In genomic region chr19:21328402-21328801, GRCh38 we compare ENCODE assay signal across 7 cellular contexts. TPM values are rescaled to one million over a fixed set of nuclear protein-coding genes. Genes with fewer than 3 reads are reported as not detected.
DNase-seq lines count a peak whose midpoint lies in the region; FAIRE-seq and TF ChIP-seq lines count a peak whose summit lies in the region.

No MANE protein-coding gene starts in this region.

- FAIRE-seq in GM19239 (lab: Jason Lieb, UNC): no peak

- no peak for TF ChIP-seq POLR2A in uterus (IDR thresholded peaks at IDR 0.05)

- H3K9me3 ChIP-seq in uterus: peaks cover 0 to 3% of the 10 kb centered on the region in 2 donors

- no peaks in the 10 kb centered on the region for H3K36me3 ChIP-seq in uterus

- intact Hi-C loops in uterus (cut with DNase I; ENCODE audit: low total_unique reads): loop anchor here (2.0 kb wide), 1 partner anchor 30 kb away; the partner anchor contains the start of gene ZNF738

- no peaks in the 10 kb centered on the region for H3K4me1 ChIP-seq in uterus

- H3K4me3 ChIP-seq in uterus: peak overlapping the region; percentile 61 to 91

- no peaks in the 10 kb centered on the region for H3K27me3 ChIP-seq in uterus

- TF ChIP-seq CTCF in uterus (IDR thresholded peaks at IDR 0.05): no peak

- DNase-seq in GM19239 (ENCODE audit: insufficient read length, low spot score) (peak; percentile 1), NCI-H69 (lab: John Stamatoyannopoulos, UW) (peak; percentile 82), cerebellum (ENCODE audit: low spot score) (peak; percentile 17), lung microvascular endothelial cell (ENCODE audit: low read depth in 2 of 2) (peak; percentile 6 to 15), uterus (no peak), A172 (ENCODE audit: low spot score) (no peak)
- no peak for DNase-seq in activated effector memory CD4-positive, alpha-beta T cell treated with Interleukin-2 at 50 U/mL for 16 hours

- H3K27ac ChIP-seq in uterus: peak overlapping the region; percentile 87 to 98

RNA-seq across cellular contexts. Expression of gene ZNF708, which starts 0.8 kb away (rescaled TPM):
- 48.3 TPM for total RNA-seq in cerebellum
- total RNA-seq in lung microvascular endothelial cell: 5.7 and 9.5 TPM in 2 replicates
- total RNA-seq in uterus: 10 to 100 TPM in 3 of 4 donors, 1 to 10 TPM in 1; 2.3 to 30.4 (median 26.1) TPM
- 4.2 and 10.6 TPM in 2 replicates for total RNA-seq in A172 (2014; rRNA removed; shearing (Covaris generic))

RNA-seq across cellular contexts. Expression of gene ZNF738, which starts 30.4 kb away (rescaled TPM):
- total RNA-seq in cerebellum (35.7 TPM), lung microvascular endothelial cell (3.3 and 4.4 TPM in 2 replicates), uterus (10 to 100 TPM in 1 of 4 donors, 1 to 10 TPM in 1, under 1 TPM in 2; 0.59 to 48.8 (median 3.3) TPM)
- 4.9 and 11.2 TPM in 2 replicates for total RNA-seq in A172 (2014; rRNA removed; shearing (Covaris generic))

Comparison
In these comparisons a context has a peak if more than half of its experiments do, and no peak if none do; other contexts are left out.
1. DNase-seq: peak in GM19239 (single experiment), NCI-H69 (single experiment), cerebellum (single experiment) and lung microvascular endothelial cell (2 of 2); none in uterus (0 of 2), activated effector memory CD4-positive, alpha-beta T cell treated with Interleukin-2 at 50 U/mL for 16 hours (single experiment) and A172 (single experiment).